1 cellular context compared by ENCODE assay signal in genomic region chr14:65351493-65352224, GRCh38.
TF ChIP-seq lines count a peak whose summit lies in the region.

No MANE protein-coding gene starts in this region.

TF ChIP-seq in WTC11, 78 proteins besides CTCF, POLR2A, EP300 and RAD21 (continued from another document):
- TF ChIP-seq ATF6 (CRISPR knock-in tag; IDR thresholded peaks at IDR 0.05) (no peak), ZNF416 (CRISPR knock-in tag; IDR thresholded peaks at IDR 0.05) (no peak), MYBL2 (CRISPR knock-in tag; IDR thresholded peaks at IDR 0.05) (no peak), PRRX2 (CRISPR knock-in tag; IDR thresholded peaks at IDR 0.05) (no peak), FOXJ3 (CRISPR knock-in tag; IDR thresholded peaks at IDR 0.05; ENCODE audit: borderline replicate concordance) (no peak), HMGA2 (CRISPR knock-in tag; IDR thresholded peaks at IDR 0.05) (no peak), ZNF317 (CRISPR knock-in tag; IDR thresholded peaks at IDR 0.05; ENCODE audit: borderline replicate concordance, low read depth) (no peak), TEAD4 (CRISPR knock-in tag; IDR thresholded peaks at IDR 0.05) (no peak), ZBTB21 (CRISPR knock-in tag; IDR thresholded peaks at IDR 0.05; ENCODE audit: borderline replicate concordance) (no peak)
TF ChIP-seq in WTC11: peak in this region for 0.
